Comparison of ENCODE assay signal across 14 cellular contexts in genomic region chr3:105842449-105842848, GRCh38.
"Had no signal": no experiment of that assay in that cellular context is flagged by ENCODE, and none has a peak within 500 bp of the region (broad histone marks: within the 10 kb centered on the region; RNA-seq: fewer than 3 reads in every experiment).

No MANE protein-coding gene starts in this region.

- ATAC-seq: esophagus mucosa; mucosa of descending colon; naive thymus-derived CD8-positive, alpha-beta T cell; SK-N-SH treated with all-trans-retinoic acid at 6 μM for 48 hours had no signal

- H3K27ac Mint-ChIP-seq: activated T-helper 2 cell treated with anti-CD3 and anti-CD28 coated beads, Interferon-gamma antibody, Interleukin-2, Interleukin-4, amounts not matched to agents 10 μg/mL and 5 μg/mL and 100 μg/mL, durations not matched to agents 14 hours and 24 hours and 36 hours; T-helper 1 cell treated with Interleukin-12 subunit alpha and Interleukin-12 subunit beta and Interleukin-4 antibody, amounts not matched to agents 30 μg/mL and 1 μg/mL, for 36 hours had no signal

- H3K4me1 ChIP-seq: prostate gland had no signal

- H3K4me3 Mint-ChIP-seq: activated naive CD8-positive, alpha-beta T cell treated with anti-CD3 and anti-CD28 coated beads for 36 hours; naive thymus-derived CD8-positive, alpha-beta T cell; T-helper 1 cell treated with Interleukin-12 subunit alpha and Interleukin-12 subunit beta and Interleukin-4 antibody, amounts not matched to agents 30 μg/mL and 1 μg/mL, for 36 hours had no signal

- H3K36me3 ChIP-seq: prostate gland, sigmoid colon had no signal

- H3K9me3 ChIP-seq: mucosa of descending colon, prostate gland, sigmoid colon, testis had no signal

- H3K9me3 Mint-ChIP-seq: activated T-helper 2 cell treated with anti-CD3 and anti-CD28 coated beads, Interferon-gamma antibody, Interleukin-2, Interleukin-4, amounts not matched to agents 10 μg/mL and 5 μg/mL and 100 μg/mL, durations not matched to agents 14 hours and 24 hours and 36 hours; naive thymus-derived CD8-positive, alpha-beta T cell; T-helper 1 cell treated with Interleukin-12 subunit alpha and Interleukin-12 subunit beta and Interleukin-4 antibody, amounts not matched to agents 30 μg/mL and 1 μg/mL, for 36 hours had no signal

- H3K27me3 ChIP-seq: sigmoid colon, testis had no signal

- H3K4me3 ChIP-seq: lung, mucosa of descending colon, prostate gland, sigmoid colon, testis had no signal

- H3K27ac ChIP-seq: prostate gland, sigmoid colon, testis had no signal

- H3K27me3 Mint-ChIP-seq: activated naive CD8-positive, alpha-beta T cell treated with anti-CD3 and anti-CD28 coated beads for 36 hours; naive thymus-derived CD8-positive, alpha-beta T cell had no signal

- DNase-seq: activated CD4-positive, alpha-beta T cell treated with anti-CD3 and anti-CD28 coated beads, Interleukin-2, amount 50 U/mL, for 48 hours; activated naive CD8-positive, alpha-beta T cell treated with anti-CD3 and anti-CD28 coated beads for 36 hours; mucosa of descending colon; naive thymus-derived CD8-positive, alpha-beta T cell; sigmoid colon; stimulated activated CD4-positive, alpha-beta T cell treated with anti-CD3 and anti-CD28 coated beads, Interleukin-12 subunit alpha, Interleukin-12 subunit beta, amount 100 ng/mL, for 4 hours; stimulated activated naive CD4-positive, alpha-beta T cell treated with Interleukin-2 at 50 U/mL for 16 hours; testis had no signal
